Comparison of ENCODE assay signal across 1 cellular context in the genomic region with DNA sequence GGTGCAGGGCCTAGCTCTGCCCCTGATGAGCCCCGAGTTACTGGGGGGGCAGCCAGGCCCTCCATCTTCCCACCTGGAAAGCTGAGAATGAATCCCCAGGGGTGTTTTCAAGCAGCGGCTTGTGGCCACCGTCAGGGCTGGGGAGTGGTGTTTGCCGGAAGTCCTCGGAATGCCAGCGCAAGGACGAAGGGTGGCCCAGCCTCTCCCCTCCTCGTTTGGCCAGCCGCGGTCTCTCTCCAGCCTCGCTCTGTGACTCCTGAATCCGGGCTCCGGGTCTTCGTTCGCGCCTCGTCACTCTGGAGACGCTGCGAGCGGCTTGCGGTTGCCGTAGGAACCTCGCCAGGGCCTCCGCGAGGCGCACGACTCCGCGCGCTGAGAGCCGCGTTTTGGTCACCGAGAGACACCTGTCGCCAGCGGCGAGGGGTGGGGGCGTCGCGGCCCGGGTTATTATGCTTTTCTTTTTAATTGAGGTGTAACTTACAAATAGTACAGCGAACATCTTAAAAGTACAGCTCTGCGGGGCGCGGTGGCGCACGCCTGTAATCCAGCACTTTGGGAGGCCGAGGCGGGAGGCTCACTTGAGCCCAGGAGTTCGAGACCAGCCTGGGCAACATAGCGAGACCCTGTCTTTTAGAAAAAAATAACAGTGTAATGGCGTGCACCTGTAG.
TF ChIP-seq lines count a peak whose summit lies in the region.

No MANE protein-coding gene starts in this region.

TF ChIP-seq in HepG2, 621 proteins besides CTCF, POLR2A, EP300 and RAD21 (continues in another document):
- peak; percentile 60 for TF ChIP-seq HDAC1 (CRISPR knock-in tag; IDR thresholded peaks at IDR 0.05)
- TF ChIP-seq SRSF1 (optimal IDR thresholded peaks at IDR 0.05; ENCODE audit: low read depth, low read length), result peak; percentile 39
- TF ChIP-seq, protein P1, sequence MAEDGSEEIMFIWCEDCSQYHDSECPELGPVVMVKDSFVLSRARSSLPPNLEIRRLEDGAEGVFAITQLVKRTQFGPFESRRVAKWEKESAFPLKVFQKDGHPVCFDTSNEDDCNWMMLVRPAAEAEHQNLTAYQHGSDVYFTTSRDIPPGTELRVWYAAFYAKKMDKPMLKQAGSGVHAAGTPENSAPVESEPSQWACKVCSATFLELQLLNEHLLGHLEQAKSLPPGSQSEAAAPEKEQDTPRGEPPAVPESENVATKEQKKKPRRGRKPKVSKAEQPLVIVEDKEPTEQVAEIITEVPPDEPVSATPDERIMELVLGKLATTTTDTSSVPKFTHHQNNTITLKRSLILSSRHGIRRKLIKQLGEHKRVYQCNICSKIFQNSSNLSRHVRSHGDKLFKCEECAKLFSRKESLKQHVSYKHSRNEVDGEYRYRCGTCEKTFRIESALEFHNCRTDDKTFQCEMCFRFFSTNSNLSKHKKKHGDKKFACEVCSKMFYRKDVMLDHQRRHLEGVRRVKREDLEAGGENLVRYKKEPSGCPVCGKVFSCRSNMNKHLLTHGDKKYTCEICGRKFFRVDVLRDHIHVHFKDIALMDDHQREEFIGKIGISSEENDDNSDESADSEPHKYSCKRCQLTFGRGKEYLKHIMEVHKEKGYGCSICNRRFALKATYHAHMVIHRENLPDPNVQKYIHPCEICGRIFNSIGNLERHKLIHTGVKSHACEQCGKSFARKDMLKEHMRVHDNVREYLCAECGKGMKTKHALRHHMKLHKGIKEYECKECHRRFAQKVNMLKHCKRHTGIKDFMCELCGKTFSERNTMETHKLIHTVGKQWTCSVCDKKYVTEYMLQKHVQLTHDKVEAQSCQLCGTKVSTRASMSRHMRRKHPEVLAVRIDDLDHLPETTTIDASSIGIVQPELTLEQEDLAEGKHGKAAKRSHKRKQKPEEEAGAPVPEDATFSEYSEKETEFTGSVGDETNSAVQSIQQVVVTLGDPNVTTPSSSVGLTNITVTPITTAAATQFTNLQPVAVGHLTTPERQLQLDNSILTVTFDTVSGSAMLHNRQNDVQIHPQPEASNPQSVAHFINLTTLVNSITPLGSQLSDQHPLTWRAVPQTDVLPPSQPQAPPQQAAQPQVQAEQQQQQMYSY (CRISPR knock-in tag; IDR thresholded peaks at IDR 0.05), result peak; percentile 100
- peak; percentile 26; the same call in 1 of the 2 replicates for TF ChIP-seq RARA (CRISPR knock-in tag; IDR thresholded peaks at IDR 0.05)
- TF ChIP-seq ZNF160 (CRISPR knock-in tag; IDR thresholded peaks at IDR 0.05), result no peak
- 0 out of 2 replicates have a peak, but pooled peaks have one; percentile 28 for TF ChIP-seq ZNF292 (CRISPR knock-in tag; IDR thresholded peaks at IDR 0.05; ENCODE audit: borderline replicate concordance, low read depth)
- TF ChIP-seq YY1 (IDR thresholded peaks at IDR 0.05; ENCODE audit: insufficient read depth, insufficient replicate concordance, low read depth, low read length), result peak; percentile 70
- 0 out of 2 replicates have a peak, but pooled peaks have one; percentile 48 for TF ChIP-seq ZNF792 (CRISPR knock-in tag; IDR thresholded peaks at IDR 0.05)
- peak; percentile 89 for TF ChIP-seq XRCC5 (optimal IDR thresholded peaks at IDR 0.05; ENCODE audit: low read length)
- TF ChIP-seq, protein P2, sequence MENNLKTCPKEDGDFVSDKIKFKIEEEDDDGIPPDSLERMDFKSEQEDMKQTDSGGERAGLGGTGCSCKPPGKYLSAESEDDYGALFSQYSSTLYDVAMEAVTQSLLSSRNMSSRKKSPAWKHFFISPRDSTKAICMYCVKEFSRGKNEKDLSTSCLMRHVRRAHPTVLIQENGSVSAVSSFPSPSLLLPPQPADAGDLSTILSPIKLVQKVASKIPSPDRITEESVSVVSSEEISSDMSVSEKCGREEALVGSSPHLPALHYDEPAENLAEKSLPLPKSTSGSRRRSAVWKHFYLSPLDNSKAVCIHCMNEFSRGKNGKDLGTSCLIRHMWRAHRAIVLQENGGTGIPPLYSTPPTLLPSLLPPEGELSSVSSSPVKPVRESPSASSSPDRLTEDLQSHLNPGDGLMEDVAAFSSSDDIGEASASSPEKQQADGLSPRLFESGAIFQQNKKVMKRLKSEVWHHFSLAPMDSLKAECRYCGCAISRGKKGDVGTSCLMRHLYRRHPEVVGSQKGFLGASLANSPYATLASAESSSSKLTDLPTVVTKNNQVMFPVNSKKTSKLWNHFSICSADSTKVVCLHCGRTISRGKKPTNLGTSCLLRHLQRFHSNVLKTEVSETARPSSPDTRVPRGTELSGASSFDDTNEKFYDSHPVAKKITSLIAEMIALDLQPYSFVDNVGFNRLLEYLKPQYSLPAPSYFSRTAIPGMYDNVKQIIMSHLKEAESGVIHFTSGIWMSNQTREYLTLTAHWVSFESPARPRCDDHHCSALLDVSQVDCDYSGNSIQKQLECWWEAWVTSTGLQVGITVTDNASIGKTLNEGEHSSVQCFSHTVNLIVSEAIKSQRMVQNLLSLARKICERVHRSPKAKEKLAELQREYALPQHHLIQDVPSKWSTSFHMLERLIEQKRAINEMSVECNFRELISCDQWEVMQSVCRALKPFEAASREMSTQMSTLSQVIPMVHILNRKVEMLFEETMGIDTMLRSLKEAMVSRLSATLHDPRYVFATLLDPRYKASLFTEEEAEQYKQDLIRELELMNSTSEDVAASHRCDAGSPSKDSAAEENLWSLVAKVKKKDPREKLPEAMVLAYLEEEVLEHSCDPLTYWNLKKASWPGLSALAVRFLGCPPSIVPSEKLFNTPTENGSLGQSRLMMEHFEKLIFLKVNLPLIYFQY (CRISPR knock-in tag; IDR thresholded peaks at IDR 0.05; ENCODE audit: borderline replicate concordance), result 0 out of 2 replicates have a peak, but pooled peaks have one; percentile 46
- peak; percentile 71 for TF ChIP-seq SALL1 (CRISPR knock-in tag; IDR thresholded peaks at IDR 0.05)
- TF ChIP-seq, protein P3, sequence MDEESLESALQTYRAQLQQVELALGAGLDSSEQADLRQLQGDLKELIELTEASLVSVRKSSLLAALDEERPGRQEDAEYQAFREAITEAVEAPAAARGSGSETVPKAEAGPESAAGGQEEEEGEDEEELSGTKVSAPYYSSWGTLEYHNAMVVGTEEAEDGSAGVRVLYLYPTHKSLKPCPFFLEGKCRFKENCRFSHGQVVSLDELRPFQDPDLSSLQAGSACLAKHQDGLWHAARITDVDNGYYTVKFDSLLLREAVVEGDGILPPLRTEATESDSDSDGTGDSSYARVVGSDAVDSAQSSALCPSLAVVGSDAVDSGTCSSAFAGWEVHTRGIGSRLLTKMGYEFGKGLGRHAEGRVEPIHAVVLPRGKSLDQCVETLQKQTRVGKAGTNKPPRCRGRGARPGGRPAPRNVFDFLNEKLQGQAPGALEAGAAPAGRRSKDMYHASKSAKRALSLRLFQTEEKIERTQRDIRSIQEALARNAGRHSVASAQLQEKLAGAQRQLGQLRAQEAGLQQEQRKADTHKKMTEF (CRISPR knock-in tag; IDR thresholded peaks at IDR 0.05), result peak; percentile 69
- TF ChIP-seq, protein P4, sequence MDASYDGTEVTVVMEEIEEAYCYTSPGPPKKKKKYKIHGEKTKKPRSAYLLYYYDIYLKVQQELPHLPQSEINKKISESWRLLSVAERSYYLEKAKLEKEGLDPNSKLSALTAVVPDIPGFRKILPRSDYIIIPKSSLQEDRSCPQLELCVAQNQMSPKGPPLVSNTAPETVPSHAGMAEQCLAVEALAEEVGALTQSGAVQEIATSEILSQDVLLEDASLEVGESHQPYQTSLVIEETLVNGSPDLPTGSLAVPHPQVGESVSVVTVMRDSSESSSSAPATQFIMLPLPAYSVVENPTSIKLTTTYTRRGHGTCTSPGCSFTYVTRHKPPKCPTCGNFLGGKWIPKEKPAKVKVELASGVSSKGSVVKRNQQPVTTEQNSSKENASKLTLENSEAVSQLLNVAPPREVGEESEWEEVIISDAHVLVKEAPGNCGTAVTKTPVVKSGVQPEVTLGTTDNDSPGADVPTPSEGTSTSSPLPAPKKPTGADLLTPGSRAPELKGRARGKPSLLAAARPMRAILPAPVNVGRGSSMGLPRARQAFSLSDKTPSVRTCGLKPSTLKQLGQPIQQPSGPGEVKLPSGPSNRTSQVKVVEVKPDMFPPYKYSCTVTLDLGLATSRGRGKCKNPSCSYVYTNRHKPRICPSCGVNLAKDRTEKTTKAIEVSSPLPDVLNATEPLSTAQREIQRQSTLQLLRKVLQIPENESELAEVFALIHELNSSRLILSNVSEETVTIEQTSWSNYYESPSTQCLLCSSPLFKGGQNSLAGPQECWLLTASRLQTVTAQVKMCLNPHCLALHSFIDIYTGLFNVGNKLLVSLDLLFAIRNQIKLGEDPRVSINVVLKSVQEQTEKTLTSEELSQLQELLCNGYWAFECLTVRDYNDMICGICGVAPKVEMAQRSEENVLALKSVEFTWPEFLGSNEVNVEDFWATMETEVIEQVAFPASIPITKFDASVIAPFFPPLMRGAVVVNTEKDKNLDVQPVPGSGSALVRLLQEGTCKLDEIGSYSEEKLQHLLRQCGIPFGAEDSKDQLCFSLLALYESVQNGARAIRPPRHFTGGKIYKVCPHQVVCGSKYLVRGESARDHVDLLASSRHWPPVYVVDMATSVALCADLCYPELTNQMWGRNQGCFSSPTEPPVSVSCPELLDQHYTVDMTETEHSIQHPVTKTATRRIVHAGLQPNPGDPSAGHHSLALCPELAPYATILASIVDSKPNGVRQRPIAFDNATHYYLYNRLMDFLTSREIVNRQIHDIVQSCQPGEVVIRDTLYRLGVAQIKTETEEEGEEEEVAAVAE (CRISPR knock-in tag; IDR thresholded peaks at IDR 0.05; ENCODE audit: borderline replicate concordance), result peak; percentile 63; the same call in 1 of the 2 replicates
- TF ChIP-seq ZNF331 (CRISPR knock-in tag; IDR thresholded peaks at IDR 0.05), result peak; percentile 53; the same call in 1 of the 2 replicates
- TF ChIP-seq, protein P5, sequence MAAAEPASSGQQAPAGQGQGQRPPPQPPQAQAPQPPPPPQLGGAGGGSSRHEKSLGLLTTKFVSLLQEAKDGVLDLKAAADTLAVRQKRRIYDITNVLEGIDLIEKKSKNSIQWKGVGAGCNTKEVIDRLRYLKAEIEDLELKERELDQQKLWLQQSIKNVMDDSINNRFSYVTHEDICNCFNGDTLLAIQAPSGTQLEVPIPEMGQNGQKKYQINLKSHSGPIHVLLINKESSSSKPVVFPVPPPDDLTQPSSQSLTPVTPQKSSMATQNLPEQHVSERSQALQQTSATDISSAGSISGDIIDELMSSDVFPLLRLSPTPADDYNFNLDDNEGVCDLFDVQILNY (CRISPR knock-in tag; conservative IDR thresholded peaks at IDR 0.05), result no peak
- TF ChIP-seq, protein P6, sequence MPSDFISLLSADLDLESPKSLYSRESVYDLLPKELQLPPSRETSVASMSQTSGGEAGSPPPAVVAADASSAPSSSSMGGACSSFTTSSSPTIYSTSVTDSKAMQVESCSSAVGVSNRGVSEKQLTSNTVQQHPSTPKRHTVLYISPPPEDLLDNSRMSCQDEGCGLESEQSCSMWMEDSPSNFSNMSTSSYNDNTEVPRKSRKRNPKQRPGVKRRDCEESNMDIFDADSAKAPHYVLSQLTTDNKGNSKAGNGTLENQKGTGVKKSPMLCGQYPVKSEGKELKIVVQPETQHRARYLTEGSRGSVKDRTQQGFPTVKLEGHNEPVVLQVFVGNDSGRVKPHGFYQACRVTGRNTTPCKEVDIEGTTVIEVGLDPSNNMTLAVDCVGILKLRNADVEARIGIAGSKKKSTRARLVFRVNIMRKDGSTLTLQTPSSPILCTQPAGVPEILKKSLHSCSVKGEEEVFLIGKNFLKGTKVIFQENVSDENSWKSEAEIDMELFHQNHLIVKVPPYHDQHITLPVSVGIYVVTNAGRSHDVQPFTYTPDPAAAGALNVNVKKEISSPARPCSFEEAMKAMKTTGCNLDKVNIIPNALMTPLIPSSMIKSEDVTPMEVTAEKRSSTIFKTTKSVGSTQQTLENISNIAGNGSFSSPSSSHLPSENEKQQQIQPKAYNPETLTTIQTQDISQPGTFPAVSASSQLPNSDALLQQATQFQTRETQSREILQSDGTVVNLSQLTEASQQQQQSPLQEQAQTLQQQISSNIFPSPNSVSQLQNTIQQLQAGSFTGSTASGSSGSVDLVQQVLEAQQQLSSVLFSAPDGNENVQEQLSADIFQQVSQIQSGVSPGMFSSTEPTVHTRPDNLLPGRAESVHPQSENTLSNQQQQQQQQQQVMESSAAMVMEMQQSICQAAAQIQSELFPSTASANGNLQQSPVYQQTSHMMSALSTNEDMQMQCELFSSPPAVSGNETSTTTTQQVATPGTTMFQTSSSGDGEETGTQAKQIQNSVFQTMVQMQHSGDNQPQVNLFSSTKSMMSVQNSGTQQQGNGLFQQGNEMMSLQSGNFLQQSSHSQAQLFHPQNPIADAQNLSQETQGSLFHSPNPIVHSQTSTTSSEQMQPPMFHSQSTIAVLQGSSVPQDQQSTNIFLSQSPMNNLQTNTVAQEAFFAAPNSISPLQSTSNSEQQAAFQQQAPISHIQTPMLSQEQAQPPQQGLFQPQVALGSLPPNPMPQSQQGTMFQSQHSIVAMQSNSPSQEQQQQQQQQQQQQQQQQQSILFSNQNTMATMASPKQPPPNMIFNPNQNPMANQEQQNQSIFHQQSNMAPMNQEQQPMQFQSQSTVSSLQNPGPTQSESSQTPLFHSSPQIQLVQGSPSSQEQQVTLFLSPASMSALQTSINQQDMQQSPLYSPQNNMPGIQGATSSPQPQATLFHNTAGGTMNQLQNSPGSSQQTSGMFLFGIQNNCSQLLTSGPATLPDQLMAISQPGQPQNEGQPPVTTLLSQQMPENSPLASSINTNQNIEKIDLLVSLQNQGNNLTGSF (CRISPR knock-in tag; IDR thresholded peaks at IDR 0.05), result no peak
- TF ChIP-seq ZSCAN29 (CRISPR knock-in tag; conservative IDR thresholded peaks at IDR 0.05), result no peak
- TF ChIP-seq, protein P7, sequence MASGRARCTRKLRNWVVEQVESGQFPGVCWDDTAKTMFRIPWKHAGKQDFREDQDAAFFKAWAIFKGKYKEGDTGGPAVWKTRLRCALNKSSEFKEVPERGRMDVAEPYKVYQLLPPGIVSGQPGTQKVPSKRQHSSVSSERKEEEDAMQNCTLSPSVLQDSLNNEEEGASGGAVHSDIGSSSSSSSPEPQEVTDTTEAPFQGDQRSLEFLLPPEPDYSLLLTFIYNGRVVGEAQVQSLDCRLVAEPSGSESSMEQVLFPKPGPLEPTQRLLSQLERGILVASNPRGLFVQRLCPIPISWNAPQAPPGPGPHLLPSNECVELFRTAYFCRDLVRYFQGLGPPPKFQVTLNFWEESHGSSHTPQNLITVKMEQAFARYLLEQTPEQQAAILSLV (CRISPR knock-in tag; IDR thresholded peaks at IDR 0.05; ENCODE audit: borderline replicate concordance), result no peak
- no peak for TF ChIP-seq LCORL (IDR thresholded peaks at IDR 0.05)
- TF ChIP-seq LCORL (CRISPR knock-in tag; IDR thresholded peaks at IDR 0.05), result peak; percentile 85
- no peak for TF ChIP-seq FOXA1 (IDR thresholded peaks at IDR 0.05)
- TF ChIP-seq FOXA1 (CRISPR knock-in tag; IDR thresholded peaks at IDR 0.05), result no peak
- no peak for TF ChIP-seq SUZ12 (IDR thresholded peaks at IDR 0.05; ENCODE audit: low read depth, low read length)
- TF ChIP-seq ZNF562 (CRISPR knock-in tag; IDR thresholded peaks at IDR 0.05; ENCODE audit: borderline replicate concordance), result no peak
- TF ChIP-seq, protein P8, sequence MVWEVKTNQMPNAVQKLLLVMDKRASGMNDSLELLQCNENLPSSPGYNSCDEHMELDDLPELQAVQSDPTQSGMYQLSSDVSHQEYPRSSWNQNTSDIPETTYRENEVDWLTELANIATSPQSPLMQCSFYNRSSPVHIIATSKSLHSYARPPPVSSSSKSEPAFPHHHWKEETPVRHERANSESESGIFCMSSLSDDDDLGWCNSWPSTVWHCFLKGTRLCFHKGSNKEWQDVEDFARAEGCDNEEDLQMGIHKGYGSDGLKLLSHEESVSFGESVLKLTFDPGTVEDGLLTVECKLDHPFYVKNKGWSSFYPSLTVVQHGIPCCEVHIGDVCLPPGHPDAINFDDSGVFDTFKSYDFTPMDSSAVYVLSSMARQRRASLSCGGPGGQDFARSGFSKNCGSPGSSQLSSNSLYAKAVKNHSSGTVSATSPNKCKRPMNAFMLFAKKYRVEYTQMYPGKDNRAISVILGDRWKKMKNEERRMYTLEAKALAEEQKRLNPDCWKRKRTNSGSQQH (CRISPR knock-in tag; IDR thresholded peaks at IDR 0.05; ENCODE audit: low read depth), result 0 out of 2 replicates have a peak, but pooled peaks have one; percentile 36
- no peak for TF ChIP-seq PITX1 (CRISPR knock-in tag; IDR thresholded peaks at IDR 0.05)
- TF ChIP-seq TOE1 (CRISPR knock-in tag; IDR thresholded peaks at IDR 0.05), result 0 out of 2 replicates have a peak, but pooled peaks have one; percentile 55
- TF ChIP-seq ISX (CRISPR knock-in tag; conservative IDR thresholded peaks at IDR 0.05), result no peak
- peak; percentile 55 for TF ChIP-seq SP4 (CRISPR knock-in tag; IDR thresholded peaks at IDR 0.05)
